Comparison of ENCODE assay signal across 9 cellular contexts in the genomic region with DNA sequence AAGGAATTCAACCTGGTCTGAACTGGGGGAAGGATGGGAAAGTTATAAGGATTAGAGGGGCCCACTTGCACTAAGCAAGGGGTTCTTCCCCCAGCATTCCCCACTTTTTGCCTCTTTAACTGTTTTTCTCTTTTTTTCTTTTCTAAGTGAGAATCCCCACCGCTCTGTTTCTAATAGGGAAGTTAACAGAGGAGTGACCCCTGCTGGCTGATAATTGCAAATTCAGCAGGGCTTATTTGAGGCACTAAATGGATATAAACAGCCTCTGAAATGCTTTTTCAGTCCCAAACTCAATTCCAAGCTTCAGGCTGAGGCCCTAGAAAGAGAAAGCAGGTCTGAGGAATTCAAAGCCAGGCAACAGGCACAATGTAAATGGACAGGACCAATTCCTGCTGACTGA. TPM values are rescaled to one million over a fixed set of nuclear protein-coding genes. Genes with fewer than 3 reads are reported as not detected.
DNase-seq lines count a peak whose midpoint lies in the region; ATAC-seq and TF ChIP-seq lines count a peak whose summit lies in the region.
"Had no signal": no experiment of that assay in that cellular context is flagged by ENCODE, and none has a peak within 500 bp of the region (broad histone marks: within the 10 kb centered on the region; RNA-seq: fewer than 3 reads in every experiment).

No MANE protein-coding gene starts in this region.

- no peak for ATAC-seq in GM19035 (IDR thresholded peaks at IDR 0.05; ENCODE audit: unreplicated experiment)
- no peak for ATAC-seq in GM18873 (IDR thresholded peaks at IDR 0.05; ENCODE audit: low FRiP score, unreplicated experiment)

- no peak overlapping the region for H3K27ac Mint-ChIP-seq in glutamatergic neuron (ENCODE audit: unreplicated experiment)

- no peak overlapping the region for H3K4me3 Mint-ChIP-seq in glutamatergic neuron (ENCODE audit: unreplicated experiment)

- H3K4me2 ChIP-seq in SU-DHL-6 (ENCODE audit: low read depth, low read length, poor library complexity, severe bottlenecking): no peak overlapping the region

- H3K4me1 Mint-ChIP-seq in glutamatergic neuron (ENCODE audit: low read depth, unreplicated experiment): no peaks in the 10 kb centered on the region

- no peak overlapping the region for H3K4me3 ChIP-seq in AG10803 (ENCODE audit: low read length)
- no peak overlapping the region for H3K4me3 ChIP-seq in GM12875 (ENCODE audit: low read depth, low read length)
- no peak overlapping the region for H3K4me3 ChIP-seq in SU-DHL-6 (ENCODE audit: insufficient read depth, low read length, poor library complexity, severe bottlenecking)

- no peaks in the 10 kb centered on the region for H3K27me3 ChIP-seq in SU-DHL-6 (ENCODE audit: low read length)

- H3K36me3 ChIP-seq in SU-DHL-6 (ENCODE audit: low read length): no peaks in the 10 kb centered on the region

- H3K9me2 ChIP-seq in SU-DHL-6 (replicated peaks; ENCODE audit: insufficient read depth, low read length): no peaks in the 10 kb centered on the region

- no peaks in the 10 kb centered on the region for H3K79me2 ChIP-seq in SU-DHL-6 (ENCODE audit: insufficient read depth, low read length)

- peak; percentile 11 for DNase-seq in AG10803 (ENCODE audit: low read depth)
- DNase-seq in glutamatergic neuron: no peak
- DNase-seq in HuH-7 (ENCODE audit: low spot score): no peak
- no peak for DNase-seq in DMS153 (lab: John Stamatoyannopoulos, UW)
- DNase-seq: activated CD8-positive, alpha-beta memory T cell treated with anti-CD3 and anti-CD28 coated beads, Interleukin-2, amount 50 U/mL, for 4 hours had no signal

- no peaks in the 10 kb centered on the region for H3K9me3 ChIP-seq in SU-DHL-6 (ENCODE audit: insufficient read depth, low read length)

- H3K27me3 Mint-ChIP-seq in glutamatergic neuron (ENCODE audit: unreplicated experiment): no peaks in the 10 kb centered on the region

- peaks cover 6% of the 10 kb centered on the region for H3K9me3 Mint-ChIP-seq in glutamatergic neuron (ENCODE audit: unreplicated experiment)

- no peaks in the 10 kb centered on the region for H4K20me1 ChIP-seq in SU-DHL-6 (ENCODE audit: low read depth, low read length)

- H2AFZ ChIP-seq in SU-DHL-6 (ENCODE audit: low read depth, low read length, severe bottlenecking): no peak overlapping the region

- peaks cover 15% of the 10 kb centered on the region; the same call in 1 of the 2 replicates for H3F3A ChIP-seq in SU-DHL-6 (ENCODE audit: insufficient read depth)

- H3K36me3 Mint-ChIP-seq in glutamatergic neuron (ENCODE audit: unreplicated experiment): no peaks in the 10 kb centered on the region

- H3K9ac ChIP-seq in SU-DHL-6 (ENCODE audit: low read length): no peak overlapping the region

- H3K27ac ChIP-seq in SU-DHL-6 (ENCODE audit: low read depth, low read length): no peak overlapping the region

- TF ChIP-seq CTCF in AG10803 (conservative IDR thresholded peaks at IDR 0.05; ENCODE audit: low read length) (peak; percentile 57), GM12875 (IDR thresholded peaks at IDR 0.05; ENCODE audit: borderline replicate concordance, insufficient read depth, low read depth, low read length) (peak; percentile 51; the same call in 1 of the 2 replicates), SU-DHL-6 (IDR thresholded peaks at IDR 0.05; ENCODE audit: insufficient read depth, low read length, poor library complexity, severe bottlenecking) (peak; percentile 74), glutamatergic neuron (IDR thresholded peaks at IDR 0.05; ENCODE audit: partially characterized antibody, unreplicated experiment) (peak; percentile 34)

RNA-seq across cellular contexts. Expression of a gene that starts 38.2 kb away (rescaled TPM):
- total RNA-seq in glutamatergic neuron (ENCODE audit: unreplicated experiment): not detected
